Comparison of ENCODE assay signal across 13 cellular contexts in the genomic region with DNA sequence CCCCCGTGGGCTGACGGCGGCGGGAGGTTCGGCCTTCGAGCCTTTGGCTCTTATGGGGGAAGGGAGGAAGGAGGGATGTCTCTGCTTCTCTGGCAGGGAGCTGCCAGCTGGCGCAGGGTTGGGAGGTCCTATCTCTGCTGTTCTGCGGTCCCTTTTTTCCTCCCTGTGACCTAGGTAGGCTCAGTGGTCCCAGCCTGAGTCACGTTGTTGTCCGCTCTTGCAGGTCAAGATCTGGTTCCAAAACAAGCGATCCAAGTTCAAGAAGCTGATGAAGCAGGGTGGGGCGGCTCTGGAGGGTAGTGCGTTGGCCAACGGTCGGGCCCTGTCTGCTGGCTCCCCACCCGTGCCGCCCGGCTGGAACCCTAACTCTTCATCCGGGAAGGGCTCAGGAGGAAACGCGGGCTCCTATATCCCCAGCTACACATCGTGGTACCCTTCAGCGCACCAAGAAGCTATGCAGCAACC. TPM values are rescaled to one million over a fixed set of nuclear protein-coding genes. Genes with fewer than 3 reads are reported as not detected.
DNase-seq lines count a peak whose midpoint lies in the region; ATAC-seq lines count a peak whose summit lies in the region.
"Had no signal": no experiment of that assay in that cellular context is flagged by ENCODE, and none has a peak within 500 bp of the region (broad histone marks: within the 10 kb centered on the region; RNA-seq: fewer than 3 reads in every experiment).

No MANE protein-coding gene starts in this region.

- H3K27me3 Mint-ChIP-seq in stimulated activated naive CD8-positive, alpha-beta T cell treated with anti-CD3 and anti-CD28 coated beads, Interleukin-15, Interleukin-2, amounts not matched to agents 100 ng/mL and 50 ng/mL, for 24 hours = peaks cover 91% of the 10 kb centered on the region
- H3K27me3 Mint-ChIP-seq in activated T-cell treated with anti-CD3 and anti-CD28 coated beads, Interleukin-2, amount 50 U/mL, for 72 hours (ENCODE audit: low read depth) = peaks cover 95% of the 10 kb centered on the region
- peaks cover 79 to 83% (median 80%) of the 10 kb centered on the region in 3 donors for H3K27me3 Mint-ChIP-seq in immature natural killer cell (ENCODE audit: low read depth in 3 of 3)

- peak overlapping the region; percentile 89 for H3K27ac Mint-ChIP-seq in stimulated activated naive CD8-positive, alpha-beta T cell treated with anti-CD3 and anti-CD28 coated beads, Interleukin-15, Interleukin-2, amounts not matched to agents 100 ng/mL and 50 ng/mL, for 24 hours
- peak overlapping the region; percentile 8 for H3K27ac Mint-ChIP-seq in activated T-cell treated with anti-CD3 and anti-CD28 coated beads, Interleukin-2, amount 50 U/mL, for 72 hours
- H3K27ac Mint-ChIP-seq in immature natural killer cell = peak overlapping the region in 3 of 6 donors; percentile 43 to 80 (median 74)

- ATAC-seq in stimulated activated naive CD8-positive, alpha-beta T cell treated with anti-CD3 and anti-CD28 coated beads, Interleukin-15, Interleukin-2, amounts not matched to agents 100 U/mL and 50 U/mL, for 24 hours = no peak
- ATAC-seq in activated T-cell treated with anti-CD3 and anti-CD28 coated beads, Interleukin-2, amount 50 U/mL, for 72 hours (replicated peaks in 1 of 2) = no peak
- no peak for ATAC-seq in GM18907 (IDR thresholded peaks at IDR 0.05; ENCODE audit: unreplicated experiment)

- DNase-seq in stimulated activated naive CD8-positive, alpha-beta T cell treated with anti-CD3 and anti-CD28 coated beads, Interleukin-15, Interleukin-2, amounts not matched to agents 100 U/mL and 50 U/mL, for 24 hours = no peak
- no peak for DNase-seq in activated T-cell treated with anti-CD3 and anti-CD28 coated beads, Interleukin-2, amount 50 U/mL, for 72 hours
- DNase-seq in immature natural killer cell = no peak
- DNase-seq in NCI-H2227 (lab: John Stamatoyannopoulos, UW; ENCODE audit: unreplicated experiment) = no peak
- no peak for DNase-seq in MV-4-11 (lab: John Stamatoyannopoulos, UW)
- no peak for DNase-seq in NCI-H187 (lab: John Stamatoyannopoulos, UW)
- DNase-seq: activated CD4-positive, alpha-beta T cell treated with anti-CD3 and anti-CD28 coated beads for 1 hour; kidney glomerular epithelial cell; NCI-H2171 had no signal

- H3K4me3 Mint-ChIP-seq in stimulated activated naive CD8-positive, alpha-beta T cell treated with anti-CD3 and anti-CD28 coated beads, Interleukin-15, Interleukin-2, amounts not matched to agents 100 ng/mL and 50 ng/mL, for 24 hours = peak overlapping the region; percentile 66
- H3K4me3 Mint-ChIP-seq in activated T-cell treated with anti-CD3 and anti-CD28 coated beads, Interleukin-2, amount 50 U/mL, for 72 hours = peak overlapping the region; percentile 84 to 88
- H3K4me3 Mint-ChIP-seq in immature natural killer cell = peak overlapping the region in 4 of 5 donors; percentile 30 to 88 (median 46)

- peaks cover 50% of the 10 kb centered on the region for H3K4me1 Mint-ChIP-seq in stimulated activated naive CD8-positive, alpha-beta T cell treated with anti-CD3 and anti-CD28 coated beads, Interleukin-15, Interleukin-2, amounts not matched to agents 100 ng/mL and 50 ng/mL, for 24 hours (ENCODE audit: low read depth)
- H3K4me1 Mint-ChIP-seq in activated T-cell treated with anti-CD3 and anti-CD28 coated beads, Interleukin-2, amount 50 U/mL, for 72 hours (ENCODE audit: low read depth) = peaks cover 49% of the 10 kb centered on the region
- peaks cover 52 to 56% of the 10 kb centered on the region in 2 donors for H3K4me1 Mint-ChIP-seq in immature natural killer cell

- H3K36me3 Mint-ChIP-seq in stimulated activated naive CD8-positive, alpha-beta T cell treated with anti-CD3 and anti-CD28 coated beads, Interleukin-15, Interleukin-2, amounts not matched to agents 100 ng/mL and 50 ng/mL, for 24 hours (ENCODE audit: low read depth) = peaks cover 5% of the 10 kb centered on the region
- H3K36me3 Mint-ChIP-seq in activated T-cell treated with anti-CD3 and anti-CD28 coated beads, Interleukin-2, amount 50 U/mL, for 72 hours (ENCODE audit: insufficient read depth in 2 of 2) = no peaks in the 10 kb centered on the region
- H3K36me3 Mint-ChIP-seq in immature natural killer cell = no peaks in the 10 kb centered on the region

- H3K9me3 Mint-ChIP-seq in stimulated activated naive CD8-positive, alpha-beta T cell treated with anti-CD3 and anti-CD28 coated beads, Interleukin-15, Interleukin-2, amounts not matched to agents 100 ng/mL and 50 ng/mL, for 24 hours = no peaks in the 10 kb centered on the region
- no peaks in the 10 kb centered on the region for H3K9me3 Mint-ChIP-seq in activated T-cell treated with anti-CD3 and anti-CD28 coated beads, Interleukin-2, amount 50 U/mL, for 72 hours
- H3K9me3 Mint-ChIP-seq in immature natural killer cell = peaks cover 0 to 14% (median 0%) of the 10 kb centered on the region in 6 donors

RNA-seq across cellular contexts. Expression of a gene that starts 2.5 kb away (rescaled TPM):
- under 1 TPM in 1 of 2 donors, not detected in 1; 0.24 TPM for total RNA-seq in activated T-cell treated with anti-CD3 and anti-CD28 coated beads, Interleukin-2, amount 50 U/mL, for 72 hours
- not detected for polyA plus RNA-seq in immature natural killer cell

RNA-seq across cellular contexts. Expression of a gene that starts 14.9 kb away (rescaled TPM):
- under 1 TPM; 0.23 to 0.24 TPM for total RNA-seq in activated T-cell treated with anti-CD3 and anti-CD28 coated beads, Interleukin-2, amount 50 U/mL, for 72 hours
- under 1 TPM in 2 of 3 donors, not detected in 1; 0.10 to 0.37 TPM for polyA plus RNA-seq in immature natural killer cell
- total RNA-seq: aorta, urinary bladder had no signal
